Comparison of ENCODE assay signal across 1 cellular context in the genomic region with DNA sequence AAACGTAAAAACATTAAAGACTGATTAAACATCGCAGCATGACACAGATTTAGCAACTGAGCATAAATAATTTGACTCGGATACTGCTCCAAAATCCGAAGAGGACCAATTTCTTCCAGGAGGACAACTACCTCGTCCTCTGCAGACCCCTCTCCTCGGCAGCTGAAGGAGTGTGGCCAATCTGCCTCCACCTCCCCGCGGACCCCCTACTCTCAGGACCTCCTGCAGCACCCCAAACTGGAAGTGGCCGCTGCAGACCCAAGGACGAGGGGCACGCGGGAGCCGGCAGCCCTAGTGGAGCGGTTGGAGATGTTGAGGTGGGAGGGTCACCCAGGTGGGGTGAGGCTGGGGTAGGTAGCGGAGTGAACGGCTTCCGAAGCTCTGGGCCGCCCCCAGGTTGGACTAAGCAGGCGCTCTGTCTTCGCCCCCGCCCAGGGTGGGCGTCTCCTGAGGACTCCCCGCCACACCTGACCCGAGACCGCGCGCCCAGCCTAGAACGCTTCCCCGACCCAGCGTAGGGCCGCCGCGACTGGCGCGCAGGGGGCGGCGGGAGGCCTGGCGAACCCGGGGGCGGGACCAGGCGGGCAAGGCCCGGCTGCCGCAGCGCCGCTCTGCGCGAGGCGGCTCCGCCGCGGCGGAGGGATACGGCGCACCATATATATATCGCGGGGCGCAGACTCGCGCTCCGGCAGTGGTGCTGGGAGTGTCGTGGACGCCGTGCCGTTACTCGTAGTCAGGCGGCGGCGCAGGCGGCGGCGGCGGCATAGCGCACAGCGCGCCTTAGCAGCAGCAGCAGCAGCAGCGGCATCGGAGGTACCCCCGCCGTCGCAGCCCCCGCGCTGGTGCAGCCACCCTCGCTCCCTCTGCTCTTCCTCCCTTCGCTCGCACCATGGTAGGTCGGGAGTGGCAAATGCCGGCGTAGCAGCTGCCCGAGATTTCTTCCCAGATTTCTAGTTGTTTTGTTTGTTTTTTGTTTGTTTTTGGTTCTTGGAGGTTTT.
TF ChIP-seq lines count a peak whose summit lies in the region.

A gene (plus strand): TSS at position 688 of the 998 bp plus-strand sequence. CDS start 202 bp downstream, at position 890.

TF ChIP-seq in K562, 482 proteins besides CTCF, POLR2A, EP300 and RAD21 (continued from another document):
- TF ChIP-seq, protein P1, sequence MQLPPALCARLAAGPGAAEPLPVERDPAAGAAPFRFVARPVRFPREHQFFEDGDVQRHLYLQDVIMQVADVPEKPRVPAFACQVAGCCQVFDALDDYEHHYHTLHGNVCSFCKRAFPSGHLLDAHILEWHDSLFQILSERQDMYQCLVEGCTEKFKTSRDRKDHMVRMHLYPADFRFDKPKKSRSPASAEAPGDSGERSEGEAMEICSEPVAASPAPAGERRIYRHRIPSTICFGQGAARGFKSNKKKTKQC (CRISPR knock-in tag; IDR thresholded peaks at IDR 0.05), result peak; percentile 76; the same call in 1 of the 2 replicates
- TF ChIP-seq TBP (optimal IDR thresholded peaks at IDR 0.05; ENCODE audit: low read depth, low read length), result peak; percentile 99
- TF ChIP-seq FOXK2 (conservative IDR thresholded peaks at IDR 0.05 in 1 of 2, IDR thresholded peaks at IDR 0.05 in 1 of 2; ENCODE audit: low read depth in 2 of 2), result no peak
- TF ChIP-seq FUS (optimal IDR thresholded peaks at IDR 0.05; ENCODE audit: low read depth, low read length), result no peak
- no peak for TF ChIP-seq TEAD4 (IDR thresholded peaks at IDR 0.05; ENCODE audit: low read length)
- TF ChIP-seq TEAD4 (CRISPR knock-in tag; IDR thresholded peaks at IDR 0.05; ENCODE audit: borderline replicate concordance), result no peak
- TF ChIP-seq, protein P2, sequence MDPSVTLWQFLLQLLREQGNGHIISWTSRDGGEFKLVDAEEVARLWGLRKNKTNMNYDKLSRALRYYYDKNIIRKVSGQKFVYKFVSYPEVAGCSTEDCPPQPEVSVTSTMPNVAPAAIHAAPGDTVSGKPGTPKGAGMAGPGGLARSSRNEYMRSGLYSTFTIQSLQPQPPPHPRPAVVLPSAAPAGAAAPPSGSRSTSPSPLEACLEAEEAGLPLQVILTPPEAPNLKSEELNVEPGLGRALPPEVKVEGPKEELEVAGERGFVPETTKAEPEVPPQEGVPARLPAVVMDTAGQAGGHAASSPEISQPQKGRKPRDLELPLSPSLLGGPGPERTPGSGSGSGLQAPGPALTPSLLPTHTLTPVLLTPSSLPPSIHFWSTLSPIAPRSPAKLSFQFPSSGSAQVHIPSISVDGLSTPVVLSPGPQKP (CRISPR knock-in tag; IDR thresholded peaks at IDR 0.05), result no peak
- TF ChIP-seq ZFX (CRISPR knock-in tag; IDR thresholded peaks at IDR 0.05), result peak; percentile 84
- TF ChIP-seq, protein P3, sequence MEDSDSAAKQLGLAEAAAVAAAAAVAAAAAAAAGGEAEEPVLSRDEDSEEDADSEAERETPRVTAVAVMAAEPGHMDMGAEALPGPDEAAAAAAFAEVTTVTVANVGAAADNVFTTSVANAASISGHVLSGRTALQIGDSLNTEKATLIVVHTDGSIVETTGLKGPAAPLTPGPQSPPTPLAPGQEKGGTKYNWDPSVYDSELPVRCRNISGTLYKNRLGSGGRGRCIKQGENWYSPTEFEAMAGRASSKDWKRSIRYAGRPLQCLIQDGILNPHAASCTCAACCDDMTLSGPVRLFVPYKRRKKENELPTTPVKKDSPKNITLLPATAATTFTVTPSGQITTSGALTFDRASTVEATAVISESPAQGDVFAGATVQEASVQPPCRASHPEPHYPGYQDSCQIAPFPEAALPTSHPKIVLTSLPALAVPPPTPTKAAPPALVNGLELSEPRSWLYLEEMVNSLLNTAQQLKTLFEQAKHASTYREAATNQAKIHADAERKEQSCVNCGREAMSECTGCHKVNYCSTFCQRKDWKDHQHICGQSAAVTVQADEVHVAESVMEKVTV (CRISPR knock-in tag; IDR thresholded peaks at IDR 0.05), result no peak
- TF ChIP-seq, protein P4, sequence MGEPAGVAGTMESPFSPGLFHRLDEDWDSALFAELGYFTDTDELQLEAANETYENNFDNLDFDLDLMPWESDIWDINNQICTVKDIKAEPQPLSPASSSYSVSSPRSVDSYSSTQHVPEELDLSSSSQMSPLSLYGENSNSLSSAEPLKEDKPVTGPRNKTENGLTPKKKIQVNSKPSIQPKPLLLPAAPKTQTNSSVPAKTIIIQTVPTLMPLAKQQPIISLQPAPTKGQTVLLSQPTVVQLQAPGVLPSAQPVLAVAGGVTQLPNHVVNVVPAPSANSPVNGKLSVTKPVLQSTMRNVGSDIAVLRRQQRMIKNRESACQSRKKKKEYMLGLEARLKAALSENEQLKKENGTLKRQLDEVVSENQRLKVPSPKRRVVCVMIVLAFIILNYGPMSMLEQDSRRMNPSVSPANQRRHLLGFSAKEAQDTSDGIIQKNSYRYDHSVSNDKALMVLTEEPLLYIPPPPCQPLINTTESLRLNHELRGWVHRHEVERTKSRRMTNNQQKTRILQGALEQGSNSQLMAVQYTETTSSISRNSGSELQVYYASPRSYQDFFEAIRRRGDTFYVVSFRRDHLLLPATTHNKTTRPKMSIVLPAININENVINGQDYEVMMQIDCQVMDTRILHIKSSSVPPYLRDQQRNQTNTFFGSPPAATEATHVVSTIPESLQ (CRISPR knock-in tag; IDR thresholded peaks at IDR 0.05), result no peak
- TF ChIP-seq E2F3 (CRISPR knock-in tag; IDR thresholded peaks at IDR 0.05), result peak; percentile 76; the same call in 1 of the 2 replicates
- TF ChIP-seq, protein P5, sequence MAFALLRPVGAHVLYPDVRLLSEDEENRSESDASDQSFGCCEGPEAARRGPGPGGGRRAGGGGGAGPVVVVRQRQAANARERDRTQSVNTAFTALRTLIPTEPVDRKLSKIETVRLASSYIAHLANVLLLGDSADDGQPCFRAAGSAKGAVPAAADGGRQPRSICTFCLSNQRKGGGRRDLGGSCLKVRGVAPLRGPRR (CRISPR knock-in tag; IDR thresholded peaks at IDR 0.05), result no peak
- no peak for TF ChIP-seq IRF2 (CRISPR knock-in tag; IDR thresholded peaks at IDR 0.05)
- peak; percentile 91 for TF ChIP-seq CHD2 (IDR thresholded peaks at IDR 0.05; ENCODE audit: low read depth, low read length)
- TF ChIP-seq, protein P6, sequence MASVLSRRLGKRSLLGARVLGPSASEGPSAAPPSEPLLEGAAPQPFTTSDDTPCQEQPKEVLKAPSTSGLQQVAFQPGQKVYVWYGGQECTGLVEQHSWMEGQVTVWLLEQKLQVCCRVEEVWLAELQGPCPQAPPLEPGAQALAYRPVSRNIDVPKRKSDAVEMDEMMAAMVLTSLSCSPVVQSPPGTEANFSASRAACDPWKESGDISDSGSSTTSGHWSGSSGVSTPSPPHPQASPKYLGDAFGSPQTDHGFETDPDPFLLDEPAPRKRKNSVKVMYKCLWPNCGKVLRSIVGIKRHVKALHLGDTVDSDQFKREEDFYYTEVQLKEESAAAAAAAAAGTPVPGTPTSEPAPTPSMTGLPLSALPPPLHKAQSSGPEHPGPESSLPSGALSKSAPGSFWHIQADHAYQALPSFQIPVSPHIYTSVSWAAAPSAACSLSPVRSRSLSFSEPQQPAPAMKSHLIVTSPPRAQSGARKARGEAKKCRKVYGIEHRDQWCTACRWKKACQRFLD (CRISPR knock-in tag; IDR thresholded peaks at IDR 0.05), result 0 out of 2 replicates have a peak, but pooled peaks have one; percentile 37
- TF ChIP-seq SREBF2 (CRISPR knock-in tag; IDR thresholded peaks at IDR 0.05), result no peak
- no peak for TF ChIP-seq SIRT6 (IDR thresholded peaks at IDR 0.05; ENCODE audit: low read depth, low read length)
- TF ChIP-seq, protein P7, sequence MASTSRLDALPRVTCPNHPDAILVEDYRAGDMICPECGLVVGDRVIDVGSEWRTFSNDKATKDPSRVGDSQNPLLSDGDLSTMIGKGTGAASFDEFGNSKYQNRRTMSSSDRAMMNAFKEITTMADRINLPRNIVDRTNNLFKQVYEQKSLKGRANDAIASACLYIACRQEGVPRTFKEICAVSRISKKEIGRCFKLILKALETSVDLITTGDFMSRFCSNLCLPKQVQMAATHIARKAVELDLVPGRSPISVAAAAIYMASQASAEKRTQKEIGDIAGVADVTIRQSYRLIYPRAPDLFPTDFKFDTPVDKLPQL (IDR thresholded peaks at IDR 0.05; ENCODE audit: extremely low read depth, insufficient read length), result no peak
- TF ChIP-seq ZNF436 (CRISPR knock-in tag; IDR thresholded peaks at IDR 0.05), result 0 out of 2 replicates have a peak, but pooled peaks have one; percentile 5
- no peak for TF ChIP-seq PHF20 (IDR thresholded peaks at IDR 0.05; ENCODE audit: partially characterized antibody)
- TF ChIP-seq RNF2 (IDR thresholded peaks at IDR 0.05), result no peak
- no peak; the same call in 1 of the 2 replicates for TF ChIP-seq TOE1 (IDR thresholded peaks at IDR 0.05; ENCODE audit: borderline replicate concordance)
- TF ChIP-seq TOE1 (CRISPR knock-in tag; IDR thresholded peaks at IDR 0.05; ENCODE audit: borderline replicate concordance, low read depth), result peak; percentile 95; the same call in 1 of the 2 replicates
- no peak for TF ChIP-seq ZEB2 (IDR thresholded peaks at IDR 0.05)
- no peak for TF ChIP-seq EZH2 (IDR thresholded peaks at IDR 0.05; ENCODE audit: borderline replicate concordance, low read depth, low read length)
- peak; percentile 96 for TF ChIP-seq SMAD4 (CRISPR knock-in tag; conservative IDR thresholded peaks at IDR 0.05)
- no peak for TF ChIP-seq SMARCB1 (IDR thresholded peaks at IDR 0.05; ENCODE audit: insufficient read length, low read depth)
- peak; percentile 74 for TF ChIP-seq NELFE (IDR thresholded peaks at IDR 0.05; ENCODE audit: insufficient read depth, insufficient read length)
